ENCODE assay signal across 9 cellular contexts in genomic region chr9:109477269-109478203, GRCh38. TPM values are rescaled to one million over a fixed set of nuclear protein-coding genes. Genes with fewer than 3 reads are reported as not detected.
DNase-seq lines count a peak whose midpoint lies in the region; ATAC-seq and TF ChIP-seq lines count a peak whose summit lies in the region.
"Had no signal": no experiment of that assay in that cellular context is flagged by ENCODE, and none has a peak within 500 bp of the region (broad histone marks: within the 10 kb centered on the region; RNA-seq: fewer than 3 reads in every experiment).

No MANE protein-coding gene starts in this region.

- no peaks in the 10 kb centered on the region for H3F3A ChIP-seq in MM.1S (ENCODE audit: insufficient read depth, low read length)

- H3K4me1 ChIP-seq in mammary epithelial cell (ENCODE audit: insufficient read depth, low read length) (peaks cover 26% of the 10 kb centered on the region), MM.1S (ENCODE audit: low read length) (peaks cover 13% of the 10 kb centered on the region)

- no peaks in the 10 kb centered on the region for H3K36me3 ChIP-seq in mammary epithelial cell (ENCODE audit: insufficient read depth, low read length)
- no peaks in the 10 kb centered on the region for H3K36me3 ChIP-seq in MM.1S (replicated peaks; ENCODE audit: insufficient read depth, low read length)

- H3K4me3 Mint-ChIP-seq in activated naive CD8-positive, alpha-beta T cell treated with anti-CD3 and anti-CD28 coated beads for 36 hours, result no peak overlapping the region
- H3K4me3 Mint-ChIP-seq in stimulated activated effector memory CD8-positive, alpha-beta T cell treated with anti-CD3 and anti-CD28 coated beads, Interleukin-12 subunit alpha, Interleukin-12 subunit beta, amount 100 ng/mL, for 72 hours, result no peak overlapping the region

- no peaks in the 10 kb centered on the region for H3K27me3 ChIP-seq in mammary epithelial cell (ENCODE audit: insufficient read depth, low read length)
- H3K27me3 ChIP-seq in MM.1S (replicated peaks; ENCODE audit: insufficient read depth, low read length), result no peaks in the 10 kb centered on the region

- peak; percentile 65 for ATAC-seq in GM19468 (IDR thresholded peaks at IDR 0.05; ENCODE audit: extremely low read depth, unreplicated experiment)
- peak; percentile 59 for ATAC-seq in HG03469 (IDR thresholded peaks at IDR 0.05; ENCODE audit: unreplicated experiment)
- ATAC-seq in stimulated activated effector memory CD8-positive, alpha-beta T cell treated with anti-CD3 and anti-CD28 coated beads, Interleukin-12 subunit alpha, Interleukin-12 subunit beta, amount 100 ng/mL, for 72 hours, result no peak

- peaks cover 17% of the 10 kb centered on the region for H3K27me3 Mint-ChIP-seq in activated naive CD8-positive, alpha-beta T cell treated with anti-CD3 and anti-CD28 coated beads for 36 hours

- no peaks in the 10 kb centered on the region for H3K9me3 ChIP-seq in mammary epithelial cell (replicated peaks; ENCODE audit: insufficient read depth, low read length)
- H3K9me3 ChIP-seq in MM.1S (replicated peaks; ENCODE audit: insufficient read depth, low read length), result no peaks in the 10 kb centered on the region

- intact Hi-C loops in mammary epithelial cell (cut with micrococcal nuclease), result no loop called here

- no TSS peak for BruUV-seq in mammary epithelial cell (replicated peaks; lab: Mats Ljungman, UMichigan)

- no peak overlapping the region for H2AFZ ChIP-seq in mammary epithelial cell (ENCODE audit: low read depth, low read length)
- no peak overlapping the region for H2AFZ ChIP-seq in MM.1S (ENCODE audit: low read length)

- H4K20me1 ChIP-seq in mammary epithelial cell (ENCODE audit: insufficient read depth, low read length), result no peaks in the 10 kb centered on the region
- H4K20me1 ChIP-seq in MM.1S (ENCODE audit: insufficient read depth, low read length), result no peaks in the 10 kb centered on the region

- H3K9me3 Mint-ChIP-seq in activated naive CD8-positive, alpha-beta T cell treated with anti-CD3 and anti-CD28 coated beads for 36 hours, result no peaks in the 10 kb centered on the region
- H3K9me3 Mint-ChIP-seq in stimulated activated effector memory CD8-positive, alpha-beta T cell treated with anti-CD3 and anti-CD28 coated beads, Interleukin-12 subunit alpha, Interleukin-12 subunit beta, amount 100 ng/mL, for 72 hours, result no peaks in the 10 kb centered on the region

- dilution Hi-C loops in mammary epithelial cell (cut with HindIII; ENCODE audit: low sequenced_read_pairs), result no loop called here

- DNase-seq in mammary epithelial cell (peak; percentile 44), renal cortical epithelial cell (ENCODE audit: low read depth) (peak; percentile 97), hippocampal formation (lab: John Stamatoyannopoulos, UW) (no peak), MM.1S (no peak)
- no peak for DNase-seq in activated naive CD8-positive, alpha-beta T cell treated with anti-CD3 and anti-CD28 coated beads for 36 hours
- DNase-seq in stimulated activated effector memory CD8-positive, alpha-beta T cell treated with anti-CD3 and anti-CD28 coated beads, Interleukin-12 subunit alpha, Interleukin-12 subunit beta, amount 100 ng/mL, for 72 hours (ENCODE audit: low spot score in 2 of 2), result no peak

- H3K27ac ChIP-seq in mammary epithelial cell (ENCODE audit: insufficient read depth, low read depth, low read length), result peak overlapping the region; percentile 10
- H3K27ac ChIP-seq in MM.1S (ENCODE audit: low read length), result no peak overlapping the region
- H3K27ac ChIP-seq: KMS-11 had no signal

- TF ChIP-seq CTCF in mammary epithelial cell (conservative IDR thresholded peaks at IDR 0.05 in 1 of 2, IDR thresholded peaks at IDR 0.05 in 1 of 2; ENCODE audit: extremely low read depth in 1 of 2, insufficient read depth in 1 of 2, low read depth in 1 of 2, low read length in 2 of 2) (no peak), MM.1S (IDR thresholded peaks at IDR 0.05; ENCODE audit: low read length) (no peak)

- H3K79me2 ChIP-seq in mammary epithelial cell (ENCODE audit: insufficient read depth, low read length) (peaks cover 96% of the 10 kb centered on the region), MM.1S (ENCODE audit: low read length) (no peaks in the 10 kb centered on the region)

- H3K4me2 ChIP-seq in mammary epithelial cell (ENCODE audit: insufficient read depth, low read depth, low read length) (peak overlapping the region; percentile 20), MM.1S (ENCODE audit: low read depth, low read length) (no peak overlapping the region)
- H3K4me2 ChIP-seq: KMS-11 had no signal

- H3K4me3 ChIP-seq in mammary epithelial cell (replicated peaks in 1 of 3; ENCODE audit: insufficient read depth in 1 of 3, low read depth in 2 of 3, low read length in 3 of 3), result no peak overlapping the region
- no peak overlapping the region for H3K4me3 ChIP-seq in MM.1S (ENCODE audit: low read length)

- H3K9me2 ChIP-seq in MM.1S (replicated peaks; ENCODE audit: insufficient read depth, low read length), result no peaks in the 10 kb centered on the region

- CTCF ChIA-PET in mammary epithelial cell (lab: Charles Lee; ENCODE audit: low non-redundant PET), result no interaction called here

- no peak overlapping the region for H3K9ac ChIP-seq in mammary epithelial cell (ENCODE audit: insufficient read depth, low read length)
- H3K9ac ChIP-seq in MM.1S (ENCODE audit: low read length), result no peak overlapping the region
- H3K9ac ChIP-seq: KMS-11 had no signal

- in situ Hi-C loops in mammary epithelial cell (cut with MboI; ENCODE audit: low sequenced_read_pairs in 2 of 2), result no loop called here

- no peak overlapping the region for H3K27ac Mint-ChIP-seq in activated naive CD8-positive, alpha-beta T cell treated with anti-CD3 and anti-CD28 coated beads for 36 hours
- no peak overlapping the region for H3K27ac Mint-ChIP-seq in stimulated activated effector memory CD8-positive, alpha-beta T cell treated with anti-CD3 and anti-CD28 coated beads, Interleukin-12 subunit alpha, Interleukin-12 subunit beta, amount 100 ng/mL, for 72 hours

- whole genome bisulfite sequencing in mammary epithelial cell (ENCODE audit: low coverage, missing lambda C conversion rate), result 58% methylated on average over 12 of the region's 13 CpGs

- no peaks in the 10 kb centered on the region for H3K36me3 Mint-ChIP-seq in activated naive CD8-positive, alpha-beta T cell treated with anti-CD3 and anti-CD28 coated beads for 36 hours
- H3K36me3 Mint-ChIP-seq in stimulated activated effector memory CD8-positive, alpha-beta T cell treated with anti-CD3 and anti-CD28 coated beads, Interleukin-12 subunit alpha, Interleukin-12 subunit beta, amount 100 ng/mL, for 72 hours, result no peaks in the 10 kb centered on the region

- peaks cover 1% of the 10 kb centered on the region for H3K4me1 Mint-ChIP-seq in activated naive CD8-positive, alpha-beta T cell treated with anti-CD3 and anti-CD28 coated beads for 36 hours
- peaks cover 2% of the 10 kb centered on the region for H3K4me1 Mint-ChIP-seq in stimulated activated effector memory CD8-positive, alpha-beta T cell treated with anti-CD3 and anti-CD28 coated beads, Interleukin-12 subunit alpha, Interleukin-12 subunit beta, amount 100 ng/mL, for 72 hours

RNA-seq across cellular contexts. Expression of gene PTPN3, which starts 20.6 kb away (rescaled TPM):
- 10 to 100 TPM; 23.0 to 41.8 TPM for total RNA-seq in mammary epithelial cell
- 18.2 TPM for polyA plus RNA-seq in mammary epithelial cell
- polyA minus RNA-seq in mammary epithelial cell, result 31.8 TPM
- total RNA-seq in renal cortical epithelial cell, result 18.8 and 43.5 TPM in 2 replicates
- total RNA-seq in activated naive CD8-positive, alpha-beta T cell treated with anti-CD3 and anti-CD28 coated beads for 36 hours, result 1 to 10 TPM; 1.2 to 1.4 TPM

Comparison
In these comparisons a context has a peak if more than half of its experiments do, and no peak if none do; other contexts are left out.
1. DNase-seq: peak in mammary epithelial cell (single experiment) and renal cortical epithelial cell (single experiment); none in hippocampal formation (0 of 2), activated naive CD8-positive, alpha-beta T cell treated with anti-CD3 and anti-CD28 coated beads for 36 hours (single experiment), stimulated activated effector memory CD8-positive, alpha-beta T cell treated with anti-CD3 and anti-CD28 coated beads, Interleukin-12 subunit alpha, Interleukin-12 subunit beta, amount 100 ng/mL, for 72 hours (0 of 2) and MM.1S (single experiment).